27 cellular contexts compared by ENCODE assay signal in the genomic region with DNA sequence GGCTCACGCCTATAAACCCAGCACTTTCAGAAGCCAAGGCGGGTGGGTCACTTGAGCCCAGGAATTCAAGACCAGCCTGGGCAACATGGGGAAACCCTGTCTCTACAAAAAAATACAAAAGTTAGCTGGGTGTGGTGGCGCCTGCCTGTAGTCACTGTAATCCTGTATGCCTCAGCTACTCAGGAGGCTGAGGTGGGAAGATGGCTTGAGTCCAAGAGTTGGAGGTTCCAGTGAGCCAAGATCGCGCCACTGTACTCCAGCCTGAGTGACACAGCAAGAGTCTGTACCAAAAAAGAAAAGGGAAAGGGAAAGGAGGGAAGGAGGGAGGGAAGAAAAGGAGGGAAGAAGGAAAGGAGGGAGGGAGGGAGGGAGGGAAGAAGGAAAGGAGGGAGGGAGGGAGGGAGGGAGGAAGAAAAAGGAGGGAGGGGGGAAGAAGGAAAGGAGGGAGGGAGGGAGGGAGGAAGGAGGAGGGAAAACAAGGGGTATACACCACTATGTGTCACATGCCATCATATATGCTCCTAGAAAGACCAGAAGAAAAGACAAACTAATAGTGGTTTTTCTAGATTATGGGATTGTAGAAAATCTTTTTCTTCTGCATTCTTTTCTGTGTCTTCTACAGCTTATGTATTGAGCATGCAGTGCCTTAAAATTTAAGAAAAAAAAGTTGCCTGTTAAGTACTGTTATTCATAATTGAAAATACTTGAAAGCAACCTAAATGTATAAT.
DNase-seq lines count a peak whose midpoint lies in the region; ATAC-seq and TF ChIP-seq lines count a peak whose summit lies in the region.
"Had no signal": no experiment of that assay in that cellular context is flagged by ENCODE, and none has a peak within 500 bp of the region (broad histone marks: within the 10 kb centered on the region; RNA-seq: fewer than 3 reads in every experiment).

No MANE protein-coding gene starts in this region.

- H3K27ac ChIP-seq in psoas muscle = no peak overlapping the region
- H3K27ac ChIP-seq: pancreas, right atrium auricular region, thoracic aorta, WERI-Rb-1 had no signal

- H3K27me3 ChIP-seq in psoas muscle (ENCODE audit: insufficient read depth in 3 of 3, low read length in 2 of 3) = no peaks in the 10 kb centered on the region
- H3K27me3 ChIP-seq: right atrium auricular region had no signal

- no peak for TF ChIP-seq CTCF in psoas muscle (IDR thresholded peaks at IDR 0.05)

- no peak overlapping the region for H3K4me3 ChIP-seq in psoas muscle
- H3K4me3 ChIP-seq: GM12878, pancreas, right atrium auricular region, thoracic aorta had no signal

- WGBS in psoas muscle, 3 donors = 67 to 87% (median 83%) methylated on average over 5 of the region's 5 CpGs

- intact Hi-C loops in psoas muscle (cut with DNase I) = no loop called here

- H3K4me1 ChIP-seq in psoas muscle = peaks cover 32% of the 10 kb centered on the region
- H3K4me1 ChIP-seq: pancreas had no signal

- ATAC-seq in psoas muscle = peak in 3 of 4 donors; percentile 32 to 47 (median 45)
- ATAC-seq in GM21825 (IDR thresholded peaks at IDR 0.05; ENCODE audit: unreplicated experiment) = no peak
- ATAC-seq: activated naive CD4-positive, alpha-beta T cell treated with anti-CD3 and anti-CD28 coated beads, Interleukin-2, amount 50 U/mL, for 72 hours; GM12878; left lobe of liver; Panc1; pancreas; stimulated activated naive CD8-positive, alpha-beta T cell treated with anti-CD3 and anti-CD28 coated beads, Interleukin-15, amount 100 ng/mL, for 72 hours had no signal

- peak; percentile 23 for DNase-seq in NCI-H2171 treated with DMSO at 0.1 percent for 48 hours (lab: John Stamatoyannopoulos, UW)
- no peak for DNase-seq in NCI-H2171 (lab: John Stamatoyannopoulos, UW)
- peak; percentile 30 for DNase-seq in HT1080 (ENCODE audit: low read depth)
- peak; percentile 28 for DNase-seq in astrocyte of the hippocampus (ENCODE audit: low read depth, low spot score)
- DNase-seq in psoas muscle = no peak
- DNase-seq in NCI-H187 treated with DMSO at 0.1 percent for 48 hours (lab: John Stamatoyannopoulos, UW) = no peak
- no peak for DNase-seq in central memory CD4-positive, alpha-beta T cell
- DNase-seq: activated CD4-positive, alpha-beta T cell treated with anti-CD3 and anti-CD28 coated beads for 48 hours; amygdala; CD4-positive, alpha-beta T cell; effector CD4-positive, alpha-beta T cell; H7; mesendoderm; NCI-H1436 treated with DMSO at 0.1 percent for 48 hours; NCI-H526; pancreas; stimulated activated CD4-positive, alpha-beta T cell treated with anti-CD3 and anti-CD28 coated beads, Interleukin-2, amount 100 ng/mL, for 24 hours; stimulated activated naive CD8-positive, alpha-beta T cell treated with anti-CD3 and anti-CD28 coated beads, Interleukin-15, amount 100 ng/mL, for 72 hours; SW 1271; WERI-Rb-1 had no signal

- H3K9me3 ChIP-seq in psoas muscle = no peaks in the 10 kb centered on the region
- H3K9me3 ChIP-seq: pancreas, right atrium auricular region, thoracic aorta had no signal

- no peaks in the 10 kb centered on the region for H3K36me3 ChIP-seq in psoas muscle (ENCODE audit: insufficient read depth in 1 of 2, low read depth in 1 of 2)
- H3K36me3 ChIP-seq: pancreas, right atrium auricular region, thoracic aorta, WERI-Rb-1 had no signal

Comparison
In these comparisons a context has a peak if more than half of its experiments do, and no peak if none do; other contexts are left out.
1. DNase-seq: peak in NCI-H2171 treated with DMSO at 0.1 percent for 48 hours (single experiment), HT1080 (single experiment) and astrocyte of the hippocampus (single experiment); none in NCI-H2171 (single experiment), psoas muscle (0 of 2), NCI-H187 treated with DMSO at 0.1 percent for 48 hours (single experiment) and central memory CD4-positive, alpha-beta T cell (single experiment).